In the genomic region with DNA sequence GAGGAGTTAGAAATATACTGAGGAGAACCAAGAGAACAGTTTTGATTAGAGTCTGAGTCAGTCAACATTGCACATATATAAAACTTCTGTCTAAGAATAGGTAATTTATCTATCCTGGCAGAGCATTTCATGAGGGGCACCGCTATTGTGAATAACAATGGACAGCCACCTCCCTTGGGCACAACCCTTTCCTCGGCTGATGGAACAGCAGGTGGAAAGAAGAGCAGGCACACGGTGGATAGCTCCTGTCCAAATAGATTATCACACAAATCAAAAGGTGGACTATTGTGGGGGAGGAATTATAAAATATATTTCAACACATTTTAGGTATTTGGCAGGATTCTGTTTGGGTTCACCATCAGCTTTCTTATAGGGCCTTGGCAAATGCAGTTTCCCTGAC, we compare ENCODE assay signal across 18 cellular contexts.
A peak's percentile ranks its signal among the peaks of the same experiment; 100 is the strongest.
DNase-seq lines count a peak whose midpoint lies in the region; ATAC-seq and TF ChIP-seq lines count a peak whose summit lies in the region.
"Had no signal": no experiment of that assay in that cellular context is flagged by ENCODE, and none has a peak within 500 bp of the region (broad histone marks: within the 10 kb centered on the region; RNA-seq: fewer than 3 reads in every experiment).

No MANE protein-coding gene starts in this region.

- no peaks in the 10 kb centered on the region for H3K79me2 ChIP-seq in parathyroid adenoma
- no peaks in the 10 kb centered on the region for H3K79me2 ChIP-seq in mammary epithelial cell (ENCODE audit: insufficient read depth, low read length)

- H3K9ac ChIP-seq in parathyroid adenoma (no peak overlapping the region), mammary epithelial cell (ENCODE audit: insufficient read depth, low read length) (no peak overlapping the region)

- H2AFZ ChIP-seq in parathyroid adenoma: no peak overlapping the region
- no peak overlapping the region for H2AFZ ChIP-seq in mammary epithelial cell (ENCODE audit: low read depth, low read length)

- CTCF ChIA-PET in mammary epithelial cell (lab: Charles Lee; ENCODE audit: low non-redundant PET): no interaction called here

- H3K27me3 ChIP-seq in right atrium auricular region: no peaks in the 10 kb centered on the region
- no peaks in the 10 kb centered on the region for H3K27me3 ChIP-seq in parathyroid adenoma (ENCODE audit: control insufficient read depth, insufficient read depth, low read length)
- H3K27me3 ChIP-seq in mammary epithelial cell (ENCODE audit: insufficient read depth, low read length): no peaks in the 10 kb centered on the region

- H3K4me2 ChIP-seq in parathyroid adenoma (ENCODE audit: low read length): no peak overlapping the region
- H3K4me2 ChIP-seq in mammary epithelial cell (ENCODE audit: insufficient read depth, low read depth, low read length): no peak overlapping the region
- H3K4me2 ChIP-seq: A549 had no signal

- no peak for TF ChIP-seq CTCF in right atrium auricular region (IDR thresholded peaks at IDR 0.05)
- no peak for TF ChIP-seq CTCF in parathyroid adenoma (IDR thresholded peaks at IDR 0.05)
- no peak for TF ChIP-seq CTCF in mammary epithelial cell (conservative IDR thresholded peaks at IDR 0.05 in 1 of 2, IDR thresholded peaks at IDR 0.05 in 1 of 2; ENCODE audit: extremely low read depth in 1 of 2, insufficient read depth in 1 of 2, low read depth in 1 of 2, low read length in 2 of 2)

- H4K20me1 ChIP-seq in mammary epithelial cell (ENCODE audit: insufficient read depth, low read length): no peaks in the 10 kb centered on the region

- BruUV-seq in mammary epithelial cell (replicated peaks; lab: Mats Ljungman, UMichigan): no TSS peak

- no peaks in the 10 kb centered on the region for H3K9me3 ChIP-seq in right atrium auricular region
- H3K9me3 ChIP-seq in parathyroid adenoma (ENCODE audit: control insufficient read depth, low read length): no peaks in the 10 kb centered on the region
- H3K9me3 ChIP-seq in mammary epithelial cell (replicated peaks; ENCODE audit: insufficient read depth, low read length): no peaks in the 10 kb centered on the region
- H3K9me3 ChIP-seq: A549 had no signal

- no peaks in the 10 kb centered on the region for H3K36me3 ChIP-seq in right atrium auricular region
- no peaks in the 10 kb centered on the region for H3K36me3 ChIP-seq in parathyroid adenoma (ENCODE audit: control insufficient read depth, insufficient read depth, low read length)
- no peaks in the 10 kb centered on the region for H3K36me3 ChIP-seq in mammary epithelial cell (ENCODE audit: insufficient read depth, low read length)

- no peak for ATAC-seq in Right ventricle myocardium inferior
- ATAC-seq in HG03039 (IDR thresholded peaks at IDR 0.05; ENCODE audit: unreplicated experiment): no peak
- no peak for ATAC-seq in GM21825 (IDR thresholded peaks at IDR 0.05; ENCODE audit: unreplicated experiment)
- ATAC-seq: A549, Panc1 had no signal

- no peak overlapping the region for H3K4me3 ChIP-seq in right atrium auricular region
- no peak overlapping the region for H3K4me3 ChIP-seq in parathyroid adenoma (ENCODE audit: low read depth, low read length)
- H3K4me3 ChIP-seq in mammary epithelial cell (replicated peaks in 1 of 3; ENCODE audit: insufficient read depth in 1 of 3, low read depth in 2 of 3, low read length in 3 of 3): no peak overlapping the region
- H3K4me3 ChIP-seq: A549 had no signal

- dilution Hi-C loops in mammary epithelial cell (cut with HindIII; ENCODE audit: low sequenced_read_pairs): no loop called here

- H3K27ac ChIP-seq in right atrium auricular region (peak overlapping the region; percentile 28 to 50), cingulate gyrus (ENCODE audit: low read depth, low read length) (peak overlapping the region; percentile 5), parathyroid adenoma (peak overlapping the region; percentile 67), mammary epithelial cell (ENCODE audit: insufficient read depth, low read depth, low read length) (no peak overlapping the region)
- H3K27ac ChIP-seq: A549, C4-2B had no signal

- intact Hi-C loops in Right ventricle myocardium inferior (cut with DNase I) (loop anchor here (5.0 to 10.0 kb wide), 5 partner anchors 74 to 844 kb away; a partner anchor contains a TSS), mammary epithelial cell (cut with micrococcal nuclease) (no loop called here)

- no peaks in the 10 kb centered on the region for H3K4me1 ChIP-seq in right atrium auricular region
- H3K4me1 ChIP-seq in parathyroid adenoma: no peaks in the 10 kb centered on the region
- H3K4me1 ChIP-seq in mammary epithelial cell (ENCODE audit: insufficient read depth, low read length): no peaks in the 10 kb centered on the region
- H3K4me1 ChIP-seq: A549 had no signal

- 63% methylated on average over 3 of the region's 3 CpGs for WGBS in mammary epithelial cell (ENCODE audit: low coverage, missing lambda C conversion rate)

- DNase-seq in right atrium auricular region (ENCODE audit: low spot score) (no peak), Right ventricle myocardium inferior (ENCODE audit: missing footprints) (no peak), NCI-H526 (lab: John Stamatoyannopoulos, UW) (no peak), mammary epithelial cell (no peak)
- DNase-seq: DMS153, EL, MV-4-11, NCI-H1417 treated with DMSO at 0.1 percent for 48 hours, NCI-H2029, NCI-H2227 treated with DMSO at 0.1 percent for 48 hours, SHP77 had no signal

- in situ Hi-C loops in mammary epithelial cell (cut with MboI; ENCODE audit: low sequenced_read_pairs in 2 of 2): no loop called here
